ENCODE assay signal across 24 cellular contexts in genomic region chr3:69205385-69205784, GRCh38.
DNase-seq lines count a peak whose midpoint lies in the region; ATAC-seq and TF ChIP-seq lines count a peak whose summit lies in the region.
"Had no signal": no experiment of that assay in that cellular context is flagged by ENCODE, and none has a peak within 500 bp of the region (broad histone marks: within the 10 kb centered on the region; RNA-seq: fewer than 3 reads in every experiment).

No MANE protein-coding gene starts in this region.

- H3K27ac ChIP-seq in coronary artery, result no peak overlapping the region
- H3K27ac ChIP-seq: cardiac muscle cell, colonic mucosa, left ventricle myocardium inferior had no signal

- TF ChIP-seq CTCF in WTC11 (IDR thresholded peaks at IDR 0.05), result no peak
- no peak for TF ChIP-seq CTCF in coronary artery (IDR thresholded peaks at IDR 0.05)

- peaks cover 12% of the 10 kb centered on the region for H3K36me3 Mint-ChIP-seq in activated naive CD4-positive, alpha-beta T cell treated with anti-CD3 and anti-CD28 coated beads, Interleukin-2, amount 10 ng/mL, durations not matched to agents 7 days and 5 days
- H3K36me3 Mint-ChIP-seq in WTC11, result no peaks in the 10 kb centered on the region
- peaks cover 2% of the 10 kb centered on the region for H3K36me3 Mint-ChIP-seq in activated naive CD8-positive, alpha-beta T cell treated with anti-CD3 and anti-CD28 coated beads, Interleukin-2, amount 50 U/mL, for 24 hours (ENCODE audit: low read depth)
- H3K36me3 Mint-ChIP-seq: CD8-positive, alpha-beta memory T cell had no signal

- no peak overlapping the region for H3K4me3 Mint-ChIP-seq in activated naive CD4-positive, alpha-beta T cell treated with anti-CD3 and anti-CD28 coated beads, Interleukin-2, amount 10 ng/mL, durations not matched to agents 7 days and 5 days
- no peak overlapping the region for H3K4me3 Mint-ChIP-seq in WTC11
- H3K4me3 Mint-ChIP-seq in activated naive CD8-positive, alpha-beta T cell treated with anti-CD3 and anti-CD28 coated beads, Interleukin-2, amount 50 U/mL, for 24 hours, result no peak overlapping the region
- H3K4me3 Mint-ChIP-seq in stimulated activated naive CD8-positive, alpha-beta T cell treated with anti-CD3 and anti-CD28 coated beads, Interleukin-15, amount 100 ng/mL, for 72 hours, result peak overlapping the region in 1 of 2 donors; percentile 32
- H3K4me3 Mint-ChIP-seq: B cell, GM23338 had no signal

- H3K4me3 ChIP-seq in coronary artery, result no peak overlapping the region
- H3K4me3 ChIP-seq: cardiac muscle cell, colonic mucosa, GM23338, left ventricle myocardium inferior, stomach had no signal

- CTCF ChIA-PET in activated naive CD4-positive, alpha-beta T cell treated with anti-CD3 and anti-CD28 coated beads, Interleukin-2, amount 10 ng/mL, durations not matched to agents 7 days and 5 days (lab: Charles Lee), result interaction anchor here (1.6 kb wide), 1 partner anchor 43 kb away, joined by 4 read pairs; no protein-coding TSS in a partner anchor
- CTCF ChIA-PET in WTC11 (lab: Charles Lee), result no interaction called here

- no peaks in the 10 kb centered on the region for H3K9me3 Mint-ChIP-seq in activated naive CD4-positive, alpha-beta T cell treated with anti-CD3 and anti-CD28 coated beads, Interleukin-2, amount 10 ng/mL, durations not matched to agents 7 days and 5 days
- no peaks in the 10 kb centered on the region for H3K9me3 Mint-ChIP-seq in WTC11
- no peaks in the 10 kb centered on the region for H3K9me3 Mint-ChIP-seq in activated naive CD8-positive, alpha-beta T cell treated with anti-CD3 and anti-CD28 coated beads, Interleukin-2, amount 50 U/mL, for 24 hours
- no peaks in the 10 kb centered on the region for H3K9me3 Mint-ChIP-seq in stimulated activated naive CD8-positive, alpha-beta T cell treated with anti-CD3 and anti-CD28 coated beads, Interleukin-15, amount 100 ng/mL, for 72 hours
- H3K9me3 Mint-ChIP-seq: CD8-positive, alpha-beta memory T cell had no signal

- no peaks in the 10 kb centered on the region for H3K27me3 Mint-ChIP-seq in activated naive CD4-positive, alpha-beta T cell treated with anti-CD3 and anti-CD28 coated beads, Interleukin-2, amount 10 ng/mL, durations not matched to agents 7 days and 5 days
- no peaks in the 10 kb centered on the region for H3K27me3 Mint-ChIP-seq in WTC11 (ENCODE audit: low read depth)
- peaks cover 4% of the 10 kb centered on the region for H3K27me3 Mint-ChIP-seq in activated naive CD8-positive, alpha-beta T cell treated with anti-CD3 and anti-CD28 coated beads, Interleukin-2, amount 50 U/mL, for 24 hours
- H3K27me3 Mint-ChIP-seq in stimulated activated naive CD8-positive, alpha-beta T cell treated with anti-CD3 and anti-CD28 coated beads, Interleukin-15, amount 100 ng/mL, for 72 hours, result no peaks in the 10 kb centered on the region
- H3K27me3 Mint-ChIP-seq: CD8-positive, alpha-beta memory T cell had no signal

- no peak for ATAC-seq in WTC11
- ATAC-seq in activated naive CD8-positive, alpha-beta T cell treated with anti-CD3 and anti-CD28 coated beads, Interleukin-2, amount 50 U/mL, for 24 hours, result no peak
- ATAC-seq in stimulated activated naive CD8-positive, alpha-beta T cell treated with anti-CD3 and anti-CD28 coated beads, Interleukin-15, amount 100 ng/mL, for 72 hours, result peak; percentile 19
- ATAC-seq: GM23338 had no signal

- POLR2A ChIA-PET in WTC11 (lab: Charles Lee), result interaction anchor here (0.7 kb wide), 1 partner anchor 443 kb away, joined by 4 read pairs; no protein-coding TSS in a partner anchor

- no peak for DNase-seq in activated naive CD4-positive, alpha-beta T cell treated with anti-CD3 and anti-CD28 coated beads, Interleukin-2, amount 10 ng/mL, durations not matched to agents 7 days and 5 days
- no peak for DNase-seq in activated naive CD4-positive, alpha-beta T cell treated with Interleukin-2 at 50 U/mL for 16 hours
- DNase-seq in WTC11 (ENCODE audit: low spot score) (no peak), coronary artery (ENCODE audit: low spot score) (no peak), OCI-M2 (lab: John Stamatoyannopoulos, UW; ENCODE audit: unreplicated experiment) (no peak)
- no peak for DNase-seq in activated naive CD8-positive, alpha-beta T cell treated with anti-CD3 and anti-CD28 coated beads, Interleukin-2, amount 50 U/mL, for 24 hours
- DNase-seq in stimulated activated naive CD8-positive, alpha-beta T cell treated with anti-CD3 and anti-CD28 coated beads, Interleukin-15, amount 100 ng/mL, for 72 hours, result no peak
- DNase-seq: CD8-positive, alpha-beta memory T cell; colonic mucosa; effector memory CD4-positive, alpha-beta T cell; EL; erythroblast; glutamatergic neuron; left ventricle myocardium inferior; mesenchymal stem cell; NCI-H146; NCI-H226; right cardiac atrium; stimulated activated CD4-positive, alpha-beta T cell treated with anti-CD3 and anti-CD28 coated beads, Interleukin-1b, Interleukin-23, amount 100 ng/mL, for 48 hours; stomach; T1000 had no signal

- H3K4me1 Mint-ChIP-seq in activated naive CD4-positive, alpha-beta T cell treated with anti-CD3 and anti-CD28 coated beads, Interleukin-2, amount 10 ng/mL, durations not matched to agents 7 days and 5 days, result peaks cover 61% of the 10 kb centered on the region
- H3K4me1 Mint-ChIP-seq in WTC11, result peaks cover 15% of the 10 kb centered on the region
- H3K4me1 Mint-ChIP-seq in activated naive CD8-positive, alpha-beta T cell treated with anti-CD3 and anti-CD28 coated beads, Interleukin-2, amount 50 U/mL, for 24 hours, result peaks cover 62% of the 10 kb centered on the region
- peaks cover 48% of the 10 kb centered on the region for H3K4me1 Mint-ChIP-seq in stimulated activated naive CD8-positive, alpha-beta T cell treated with anti-CD3 and anti-CD28 coated beads, Interleukin-15, amount 100 ng/mL, for 72 hours
- H3K4me1 Mint-ChIP-seq: B cell had no signal

- peak overlapping the region; percentile 92 for H3K27ac Mint-ChIP-seq in activated naive CD4-positive, alpha-beta T cell treated with anti-CD3 and anti-CD28 coated beads, Interleukin-2, amount 10 ng/mL, durations not matched to agents 7 days and 5 days
- H3K27ac Mint-ChIP-seq in WTC11, result peak overlapping the region; percentile 27; the same call in 1 of the 2 replicates
- H3K27ac Mint-ChIP-seq in activated naive CD8-positive, alpha-beta T cell treated with anti-CD3 and anti-CD28 coated beads, Interleukin-2, amount 50 U/mL, for 24 hours, result peak overlapping the region; percentile 40
- no peak overlapping the region for H3K27ac Mint-ChIP-seq in stimulated activated naive CD8-positive, alpha-beta T cell treated with anti-CD3 and anti-CD28 coated beads, Interleukin-15, amount 100 ng/mL, for 72 hours
- H3K27ac Mint-ChIP-seq: B cell, GM23338 had no signal

TF ChIP-seq in WTC11, 78 proteins besides CTCF, POLR2A, EP300 and RAD21 (continues in another document):
- TF ChIP-seq ETV6 (CRISPR knock-in tag; IDR thresholded peaks at IDR 0.05) (no peak), PRRX2 (CRISPR knock-in tag; IDR thresholded peaks at IDR 0.05) (no peak), USF2 (CRISPR knock-in tag; IDR thresholded peaks at IDR 0.05) (no peak), USF1 (CRISPR knock-in tag; IDR thresholded peaks at IDR 0.05) (no peak), NR3C1 (CRISPR knock-in tag; conservative IDR thresholded peaks at IDR 0.05; ENCODE audit: low read depth) (no peak), IRF2 (CRISPR knock-in tag; IDR thresholded peaks at IDR 0.05; ENCODE audit: borderline replicate concordance, low read depth) (no peak), STAT6 (CRISPR knock-in tag; conservative IDR thresholded peaks at IDR 0.05; ENCODE audit: low read depth) (no peak), MLX (CRISPR knock-in tag; IDR thresholded peaks at IDR 0.05) (no peak)

Comparison
In these comparisons a context has a peak if more than half of its experiments do, and no peak if none do; other contexts are left out.
1. H3K27ac Mint-ChIP-seq: peak in activated naive CD4-positive, alpha-beta T cell treated with anti-CD3 and anti-CD28 coated beads, Interleukin-2, amount 10 ng/mL, durations not matched to agents 7 days and 5 days (single experiment), WTC11 (single experiment) and activated naive CD8-positive, alpha-beta T cell treated with anti-CD3 and anti-CD28 coated beads, Interleukin-2, amount 50 U/mL, for 24 hours (single experiment); none in stimulated activated naive CD8-positive, alpha-beta T cell treated with anti-CD3 and anti-CD28 coated beads, Interleukin-15, amount 100 ng/mL, for 72 hours (0 of 2).